In the genomic region with DNA sequence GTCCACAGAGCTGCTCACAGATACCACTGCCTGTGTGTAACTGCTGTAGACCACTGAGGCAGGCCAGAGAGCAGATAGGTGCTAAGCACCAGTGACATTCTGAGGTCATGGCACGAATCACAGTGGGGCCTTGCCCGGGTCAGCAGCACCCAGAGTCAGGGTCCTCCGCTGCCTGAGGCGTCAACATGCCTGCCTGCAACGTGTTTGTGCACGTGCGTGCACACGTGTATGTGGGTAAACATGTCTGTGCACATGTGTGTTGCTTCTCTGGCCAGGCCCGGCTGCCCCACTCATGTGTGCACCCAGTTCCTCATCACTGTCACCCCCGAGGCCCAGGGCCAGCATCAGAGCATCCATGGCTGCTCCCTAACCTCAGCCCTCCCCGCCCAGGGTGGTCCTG, we compare ENCODE assay signal across 2 cellular contexts. TPM values are rescaled to one million over a fixed set of nuclear protein-coding genes. Genes with fewer than 3 reads are reported as not detected.
"Had no signal": no experiment of that assay in that cellular context is flagged by ENCODE, and none has a peak within 500 bp of the region (broad histone marks: within the 10 kb centered on the region; RNA-seq: fewer than 3 reads in every experiment).

Gene TBC1D3B (minus strand): TSS at position 101 of the 400 bp plus-strand sequence. CDS start 1,586 bp downstream, outside the sequence.

RNA-seq across cellular contexts. Expression of gene TBC1D3B, which starts in this region (rescaled TPM):
- total RNA-seq: HT1080, IMR-90 had no signal
